In the genomic region with DNA sequence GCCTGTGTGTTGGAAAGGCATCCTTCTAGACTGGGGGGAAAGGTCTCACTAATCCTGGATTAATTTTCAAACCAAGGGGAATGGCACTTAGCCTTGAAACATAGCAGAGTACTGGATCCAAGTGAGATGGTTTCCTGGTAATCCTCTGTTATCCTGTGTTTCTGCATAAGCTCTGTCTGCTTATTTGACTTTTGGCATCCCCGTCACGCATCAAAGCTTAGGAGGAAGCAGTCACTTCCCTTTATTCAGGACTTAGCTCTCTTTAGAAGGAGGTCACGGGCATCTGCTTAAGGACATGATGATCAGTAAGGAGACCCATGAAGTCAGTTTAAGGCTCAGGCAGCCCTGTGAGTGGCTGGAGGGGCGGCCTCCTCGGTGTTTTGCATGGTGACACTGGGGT, we compare ENCODE assay signal across 11 cellular contexts. TPM values are rescaled to one million over a fixed set of nuclear protein-coding genes. Genes with fewer than 3 reads are reported as not detected.
DNase-seq lines count a peak whose midpoint lies in the region; ATAC-seq and TF ChIP-seq lines count a peak whose summit lies in the region.
"Had no signal": no experiment of that assay in that cellular context is flagged by ENCODE, and none has a peak within 500 bp of the region (broad histone marks: within the 10 kb centered on the region; RNA-seq: fewer than 3 reads in every experiment).

No MANE protein-coding gene starts in this region.

- TF ChIP-seq CTCF in GM23338 (conservative IDR thresholded peaks at IDR 0.05; ENCODE audit: low read depth in 2 of 2), result no peak
- TF ChIP-seq CTCF in WTC11 (IDR thresholded peaks at IDR 0.05), result no peak
- TF ChIP-seq CTCF in spleen (IDR thresholded peaks at IDR 0.05 in 8 of 11, conservative IDR thresholded peaks at IDR 0.05 in 3 of 11), result no peak

- H3K4me3 Mint-ChIP-seq in GM23338 (no peak overlapping the region), WTC11 (no peak overlapping the region)
- H3K4me3 Mint-ChIP-seq: T-cell had no signal

- peaks cover 8% of the 10 kb centered on the region for H3K27me3 Mint-ChIP-seq in GM23338 (ENCODE audit: insufficient read depth, low read depth, poor library complexity)
- H3K27me3 Mint-ChIP-seq in WTC11 (ENCODE audit: low read depth), result no peaks in the 10 kb centered on the region
- H3K27me3 Mint-ChIP-seq: T-cell had no signal

- ATAC-seq in GM23338 (no peak), WTC11 (no peak), HG03378 (IDR thresholded peaks at IDR 0.05; ENCODE audit: unreplicated experiment) (no peak)
- ATAC-seq: T-cell had no signal

- H3K4me1 ChIP-seq in GM23338 (ENCODE audit: insufficient read depth) (peaks cover 4% of the 10 kb centered on the region; the same call in 1 of the 2 replicates), spleen (peaks cover 12 to 66% (median 39%) of the 10 kb centered on the region in 6 donors)

- peaks cover 24% of the 10 kb centered on the region for H3K4me1 Mint-ChIP-seq in GM23338
- peaks cover 18% of the 10 kb centered on the region for H3K4me1 Mint-ChIP-seq in WTC11

- no peaks in the 10 kb centered on the region for H3K36me3 Mint-ChIP-seq in GM23338 (ENCODE audit: low read depth)
- peaks cover 7% of the 10 kb centered on the region for H3K36me3 Mint-ChIP-seq in WTC11

- H3K27ac ChIP-seq in GM23338 (ENCODE audit: low read depth) (no peak overlapping the region), layer of hippocampus (ENCODE audit: low read depth, low read length) (peak overlapping the region; percentile 25), spleen (peak overlapping the region in 7 of 8 donors; percentile 60 to 80 (median 74))

- H3K27ac Mint-ChIP-seq in GM23338 (peak overlapping the region; percentile 14; the same call in 1 of the 2 replicates), WTC11 (peak overlapping the region; percentile 42; the same call in 1 of the 2 replicates)
- H3K27ac Mint-ChIP-seq: T-cell had no signal

- no peak overlapping the region for H2AFZ ChIP-seq in GM23338

- no peaks in the 10 kb centered on the region for H3K27me3 ChIP-seq in GM23338 (ENCODE audit: insufficient read depth)
- H3K27me3 ChIP-seq in layer of hippocampus (ENCODE audit: control insufficient read depth, insufficient read depth, low read length), result no peaks in the 10 kb centered on the region
- no peaks in the 10 kb centered on the region for H3K27me3 ChIP-seq in spleen (replicated peaks in 1 of 7)

- WGBS in spleen, 5 donors, result 34 to 43% (median 36%) methylated on average over 5 of the region's 5 CpGs

- H3K9me3 Mint-ChIP-seq in GM23338 (no peaks in the 10 kb centered on the region), WTC11 (no peaks in the 10 kb centered on the region)
- H3K9me3 Mint-ChIP-seq: T-cell had no signal

- no peaks in the 10 kb centered on the region for H3K79me2 ChIP-seq in GM23338 (replicated peaks; ENCODE audit: insufficient read depth)

- POLR2A ChIA-PET in WTC11 (lab: Charles Lee), result interaction anchor here (0.6 kb wide), 1 partner anchor 29 kb away, joined by 3 read pairs; no protein-coding TSS in a partner anchor

- no peak for DNase-seq in GM23338 (ENCODE audit: low spot score)
- no peak for DNase-seq in WTC11 (ENCODE audit: low spot score)
- DNase-seq in spleen, result no peak
- no peak for DNase-seq in effector CD8-positive, alpha-beta T cell (lab: John Stamatoyannopoulos, UW)
- DNase-seq in hepatic stellate cell (ENCODE audit: low spot score), result no peak
- DNase-seq in LoVo (ENCODE audit: low spot score), result no peak
- DNase-seq: activated T-cell treated with anti-CD3 and anti-CD28 coated beads for 4 hours, HCEC 1CT, T-cell had no signal

- no peaks in the 10 kb centered on the region for H3K36me3 ChIP-seq in GM23338 (ENCODE audit: insufficient read depth)
- peaks cover 0 to 16% (median 0%) of the 10 kb centered on the region in 6 donors for H3K36me3 ChIP-seq in spleen

- no peaks in the 10 kb centered on the region for H3F3A ChIP-seq in GM23338 (replicated peaks; ENCODE audit: low read depth)

- intact Hi-C loops in spleen (cut with DNase I; ENCODE audit: low total_unique reads), result no loop called here

- no peaks in the 10 kb centered on the region for H4K20me1 ChIP-seq in GM23338 (replicated peaks; ENCODE audit: insufficient read depth)

- no peak overlapping the region for H3K4me2 ChIP-seq in GM23338

- no peak overlapping the region for H3K4me3 ChIP-seq in GM23338
- H3K4me3 ChIP-seq in spleen, result no peak overlapping the region

- no peak for TF ChIP-seq POLR2A in spleen (IDR thresholded peaks at IDR 0.05)

- CTCF ChIA-PET in WTC11 (lab: Charles Lee), result interaction anchor here (0.6 kb wide), 1 partner anchor 46 kb away, joined by 3 read pairs; no protein-coding TSS in a partner anchor

- no peaks in the 10 kb centered on the region for H3K9me2 ChIP-seq in GM23338 (ENCODE audit: insufficient read depth)

- H3K9me3 ChIP-seq in spleen, result no peaks in the 10 kb centered on the region

TF ChIP-seq in GM23338, 12 proteins besides CTCF, POLR2A, EP300 and RAD21 (continues in another document):
- TF ChIP-seq CREB1 (CRISPR knock-in tag; IDR thresholded peaks at IDR 0.05; ENCODE audit: low read depth), result no peak
- no peak for TF ChIP-seq NANOG (IDR thresholded peaks at IDR 0.05; ENCODE audit: borderline replicate concordance)
- TF ChIP-seq POLR2AphosphoS5 (IDR thresholded peaks at IDR 0.05; ENCODE audit: low read depth), result no peak
- TF ChIP-seq ZNF331 (CRISPR knock-in tag; IDR thresholded peaks at IDR 0.05; ENCODE audit: low read depth), result no peak
- no peak for TF ChIP-seq ZNF114 (CRISPR knock-in tag; IDR thresholded peaks at IDR 0.05)
- TF ChIP-seq, protein P1, sequence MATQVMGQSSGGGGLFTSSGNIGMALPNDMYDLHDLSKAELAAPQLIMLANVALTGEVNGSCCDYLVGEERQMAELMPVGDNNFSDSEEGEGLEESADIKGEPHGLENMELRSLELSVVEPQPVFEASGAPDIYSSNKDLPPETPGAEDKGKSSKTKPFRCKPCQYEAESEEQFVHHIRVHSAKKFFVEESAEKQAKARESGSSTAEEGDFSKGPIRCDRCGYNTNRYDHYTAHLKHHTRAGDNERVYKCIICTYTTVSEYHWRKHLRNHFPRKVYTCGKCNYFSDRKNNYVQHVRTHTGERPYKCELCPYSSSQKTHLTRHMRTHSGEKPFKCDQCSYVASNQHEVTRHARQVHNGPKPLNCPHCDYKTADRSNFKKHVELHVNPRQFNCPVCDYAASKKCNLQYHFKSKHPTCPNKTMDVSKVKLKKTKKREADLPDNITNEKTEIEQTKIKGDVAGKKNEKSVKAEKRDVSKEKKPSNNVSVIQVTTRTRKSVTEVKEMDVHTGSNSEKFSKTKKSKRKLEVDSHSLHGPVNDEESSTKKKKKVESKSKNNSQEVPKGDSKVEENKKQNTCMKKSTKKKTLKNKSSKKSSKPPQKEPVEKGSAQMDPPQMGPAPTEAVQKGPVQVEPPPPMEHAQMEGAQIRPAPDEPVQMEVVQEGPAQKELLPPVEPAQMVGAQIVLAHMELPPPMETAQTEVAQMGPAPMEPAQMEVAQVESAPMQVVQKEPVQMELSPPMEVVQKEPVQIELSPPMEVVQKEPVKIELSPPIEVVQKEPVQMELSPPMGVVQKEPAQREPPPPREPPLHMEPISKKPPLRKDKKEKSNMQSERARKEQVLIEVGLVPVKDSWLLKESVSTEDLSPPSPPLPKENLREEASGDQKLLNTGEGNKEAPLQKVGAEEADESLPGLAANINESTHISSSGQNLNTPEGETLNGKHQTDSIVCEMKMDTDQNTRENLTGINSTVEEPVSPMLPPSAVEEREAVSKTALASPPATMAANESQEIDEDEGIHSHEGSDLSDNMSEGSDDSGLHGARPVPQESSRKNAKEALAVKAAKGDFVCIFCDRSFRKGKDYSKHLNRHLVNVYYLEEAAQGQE (IDR thresholded peaks at IDR 0.05; ENCODE audit: unreplicated experiment), result no peak
- no peak for TF ChIP-seq EZH2 (IDR thresholded peaks at IDR 0.05; ENCODE audit: low read depth, unreplicated experiment)
- no peak for TF ChIP-seq EZH2phosphoT487 (IDR thresholded peaks at IDR 0.05; ENCODE audit: unreplicated experiment)

TF ChIP-seq in WTC11, 78 proteins besides CTCF, POLR2A, EP300 and RAD21 (continues in another document):
- TF ChIP-seq GTF2I (CRISPR knock-in tag; conservative IDR thresholded peaks at IDR 0.05) (no peak), OVOL2 (CRISPR knock-in tag; IDR thresholded peaks at IDR 0.05; ENCODE audit: borderline replicate concordance) (no peak), ESRRA (CRISPR knock-in tag; IDR thresholded peaks at IDR 0.05; ENCODE audit: borderline replicate concordance) (no peak), EMX1 (CRISPR knock-in tag; IDR thresholded peaks at IDR 0.05) (no peak), NFYB (CRISPR knock-in tag; conservative IDR thresholded peaks at IDR 0.05; ENCODE audit: low read depth) (no peak), CREM (CRISPR knock-in tag; IDR thresholded peaks at IDR 0.05) (no peak), FOXK1 (CRISPR knock-in tag; IDR thresholded peaks at IDR 0.05) (no peak), GABPB1 (CRISPR knock-in tag; IDR thresholded peaks at IDR 0.05) (no peak)
- TF ChIP-seq, protein P2, sequence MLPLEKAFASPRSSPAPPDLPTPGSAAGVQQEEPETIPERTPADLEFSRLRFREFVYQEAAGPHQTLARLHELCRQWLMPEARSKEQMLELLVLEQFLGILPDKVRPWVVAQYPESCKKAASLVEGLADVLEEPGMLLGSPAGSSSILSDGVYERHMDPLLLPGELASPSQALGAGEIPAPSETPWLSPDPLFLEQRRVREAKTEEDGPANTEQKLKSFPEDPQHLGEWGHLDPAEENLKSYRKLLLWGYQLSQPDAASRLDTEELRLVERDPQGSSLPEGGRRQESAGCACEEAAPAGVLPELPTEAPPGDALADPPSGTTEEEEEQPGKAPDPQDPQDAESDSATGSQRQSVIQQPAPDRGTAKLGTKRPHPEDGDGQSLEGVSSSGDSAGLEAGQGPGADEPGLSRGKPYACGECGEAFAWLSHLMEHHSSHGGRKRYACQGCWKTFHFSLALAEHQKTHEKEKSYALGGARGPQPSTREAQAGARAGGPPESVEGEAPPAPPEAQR (CRISPR knock-in tag; IDR thresholded peaks at IDR 0.05), result no peak
- TF ChIP-seq, protein P3, sequence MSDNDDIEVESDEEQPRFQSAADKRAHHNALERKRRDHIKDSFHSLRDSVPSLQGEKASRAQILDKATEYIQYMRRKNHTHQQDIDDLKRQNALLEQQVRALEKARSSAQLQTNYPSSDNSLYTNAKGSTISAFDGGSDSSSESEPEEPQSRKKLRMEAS (CRISPR knock-in tag; IDR thresholded peaks at IDR 0.05), result no peak

RNA-seq across cellular contexts. Expression of a gene that starts 30.0 kb away (rescaled TPM):
- total RNA-seq in GM23338 (2014; rRNA removed; shearing (Covaris generic)), result 10.1 and 12.5 TPM in 2 replicates
- polyA plus RNA-seq in GM23338 (2016; fragmentation: Nextera tagmentation; extraction: Ambion mirVana) (6.6 TPM in 2 replicates), spleen (10 to 100 TPM; 13.5 to 28.2 (median 14.5) TPM)
- total RNA-seq in WTC11 (2021) (8.3 to 10.4 TPM (median 10.1 TPM) in 3 replicates), spleen (10 to 100 TPM; 23.8 to 68.4 (median 50.0) TPM)
